16 cellular contexts compared by ENCODE assay signal in genomic region chrX:102654696-102655095, GRCh38. TPM values are rescaled to one million over a fixed set of nuclear protein-coding genes. Genes with fewer than 3 reads are reported as not detected.
DNase-seq lines count a peak whose midpoint lies in the region; ATAC-seq and TF ChIP-seq lines count a peak whose summit lies in the region.
"Had no signal": no experiment of that assay in that cellular context is flagged by ENCODE, and none has a peak within 500 bp of the region (broad histone marks: within the 10 kb centered on the region; RNA-seq: fewer than 3 reads in every experiment).

No MANE protein-coding gene starts in this region.

- no peaks in the 10 kb centered on the region for H3K9me3 ChIP-seq in right cardiac atrium (ENCODE audit: control insufficient read depth, low read length)
- H3K9me3 ChIP-seq in right atrium auricular region, result no peaks in the 10 kb centered on the region
- H3K9me3 ChIP-seq: BE2C, Caco-2 had no signal

- H3K27ac ChIP-seq in right cardiac atrium (ENCODE audit: low read length) (no peak overlapping the region), right atrium auricular region (no peak overlapping the region)
- H3K27ac ChIP-seq: HL-60 had no signal

- DNase-seq in right cardiac atrium (peak in 2 of 3 donors; percentile 66 to 70), right atrium auricular region (ENCODE audit: low spot score) (no peak), cerebellar cortex (ENCODE audit: low spot score) (peak; percentile 68), medulla oblongata (ENCODE audit: extremely low spot score) (peak; percentile 3), iPS-NIHi7 (ENCODE audit: extremely low spot score) (no peak), NCI-H82 treated with DMSO at 0.1 percent for 48 hours (lab: John Stamatoyannopoulos, UW; ENCODE audit: unreplicated experiment) (no peak)
- DNase-seq: ACHN; BE2C; Caco-2; CD4-positive, CD25-positive, alpha-beta regulatory T cell; GF-D8; GOT3; H7; HFFc6 had no signal

- WGBS in right cardiac atrium, result 73% methylated on average over 2 of the region's 2 CpGs

- H3K36me3 ChIP-seq in right atrium auricular region, result no peaks in the 10 kb centered on the region
- H3K36me3 ChIP-seq: BE2C had no signal

- intact Hi-C loops in right cardiac atrium (cut with DNase I), result no loop called here

- H3K4me1 ChIP-seq in right cardiac atrium (ENCODE audit: control insufficient read depth, insufficient read depth, low read length) (peaks cover 2% of the 10 kb centered on the region), right atrium auricular region (peaks cover 0 to 7% of the 10 kb centered on the region in 2 donors)
- H3K4me1 ChIP-seq: BE2C, Caco-2 had no signal

- no peak for TF ChIP-seq CTCF in right atrium auricular region (IDR thresholded peaks at IDR 0.05)

- H3K27me3 ChIP-seq in right cardiac atrium (ENCODE audit: control insufficient read depth, insufficient read depth), result no peaks in the 10 kb centered on the region
- no peaks in the 10 kb centered on the region for H3K27me3 ChIP-seq in right atrium auricular region
- H3K27me3 ChIP-seq: BE2C had no signal

- ATAC-seq in right cardiac atrium, result no peak
- ATAC-seq: HCT116 had no signal

- H3K4me3 ChIP-seq in right cardiac atrium (ENCODE audit: low read length) (no peak overlapping the region), right atrium auricular region (no peak overlapping the region)

RNA-seq across cellular contexts. Expression of gene GPRASP1, which starts 3.4 kb away (rescaled TPM):
- total RNA-seq in right cardiac atrium, result 10 to 100 TPM; 18.0 to 29.8 (median 21.5) TPM
- 9.9 TPM for polyA plus RNA-seq in right cardiac atrium
- total RNA-seq in right atrium auricular region, result 10 to 100 TPM; 11.4 to 18.6 TPM

RNA-seq across cellular contexts. Expression of gene ARMCX5, which starts 55.4 kb away (rescaled TPM):
- 10 to 100 TPM in 1 of 4 donors, 1 to 10 TPM in 3; 6.7 to 11.0 (median 8.1) TPM for total RNA-seq in right cardiac atrium
- polyA plus RNA-seq in right cardiac atrium, result 4.2 TPM
- total RNA-seq in right atrium auricular region, result 1 to 10 TPM; 7.5 to 7.9 TPM

RNA-seq across cellular contexts. Expression of gene GPRASP2, which starts 57.6 kb away (rescaled TPM):
- total RNA-seq in right cardiac atrium, result 10 to 100 TPM; 21.2 to 24.1 (median 23.0) TPM
- 9.9 TPM for polyA plus RNA-seq in right cardiac atrium
- total RNA-seq in right atrium auricular region, result 10 to 100 TPM; 14.8 to 21.9 TPM

Comparison
In these comparisons a context has a peak if more than half of its experiments do, and no peak if none do; other contexts are left out.
1. DNase-seq: peak in right cardiac atrium (2 of 3), cerebellar cortex (single experiment) and medulla oblongata (single experiment); none in right atrium auricular region (single experiment), iPS-NIHi7 (single experiment) and NCI-H82 treated with DMSO at 0.1 percent for 48 hours (single experiment).